Comparison of ENCODE assay signal across 31 cellular contexts in genomic region chr2:65368464-65368863, GRCh38.
DNase-seq lines count a peak whose midpoint lies in the region; ATAC-seq and TF ChIP-seq lines count a peak whose summit lies in the region.
"Had no signal": no experiment of that assay in that cellular context is flagged by ENCODE, and none has a peak within 500 bp of the region (broad histone marks: within the 10 kb centered on the region; RNA-seq: fewer than 3 reads in every experiment).

No MANE protein-coding gene starts in this region.

- ATAC-seq in right cardiac atrium (no peak), PC-3 (no peak)
- ATAC-seq: activated CD8-positive, alpha-beta T cell treated with anti-CD3 and anti-CD28 coated beads for 36 hours; GM23338; heart right ventricle had no signal

- H3K4me3 Mint-ChIP-seq in osteocyte (ENCODE audit: unreplicated experiment), result no peak overlapping the region
- H3K4me3 Mint-ChIP-seq: activated CD8-positive, alpha-beta T cell treated with anti-CD3 and anti-CD28 coated beads for 36 hours; activated naive CD4-positive, alpha-beta T cell treated with anti-CD3 and anti-CD28 coated beads, Interleukin-2, amount 10 ng/mL, durations not matched to agents 7 days and 5 days; brain; GM23338; mesothelial cell of epicardium had no signal

- H3K36me3 ChIP-seq in left ventricle myocardium inferior (no peaks in the 10 kb centered on the region), KMS-11 (ENCODE audit: insufficient read depth) (no peaks in the 10 kb centered on the region), PC-3 (ENCODE audit: low read depth, low read length) (no peaks in the 10 kb centered on the region)
- H3K36me3 ChIP-seq: BE2C, heart right ventricle, neutrophil, prostate gland, tibial nerve had no signal

- intact Hi-C loops in left ventricle myocardium inferior (cut with micrococcal nuclease), result no loop called here
- intact Hi-C loops in right cardiac atrium (cut with DNase I), result no loop called here
- intact Hi-C loops in PC-3 (cut with micrococcal nuclease), result loop anchor here (10.0 kb wide), 1 partner anchor 64 kb away; no protein-coding TSS in a partner anchor

- H3K9me3 ChIP-seq in left ventricle myocardium inferior (replicated peaks) (no peaks in the 10 kb centered on the region), right cardiac atrium (ENCODE audit: control insufficient read depth, low read length) (no peaks in the 10 kb centered on the region), PC-3 (ENCODE audit: low read length) (no peaks in the 10 kb centered on the region)
- H3K9me3 ChIP-seq: BE2C, heart right ventricle, neutrophil, prostate gland, tibial nerve had no signal

- H2AFZ ChIP-seq in KMS-11 (ENCODE audit: low read depth), result no peak overlapping the region
- no peak overlapping the region for H2AFZ ChIP-seq in PC-3 (ENCODE audit: low read length)
- H2AFZ ChIP-seq: GM23338 had no signal

- H3K27me3 ChIP-seq in left ventricle myocardium inferior (ENCODE audit: low read depth) (no peaks in the 10 kb centered on the region), right cardiac atrium (ENCODE audit: control insufficient read depth, insufficient read depth) (no peaks in the 10 kb centered on the region), KMS-11 (ENCODE audit: insufficient read depth, low read depth) (no peaks in the 10 kb centered on the region), PC-3 (ENCODE audit: low read length) (no peaks in the 10 kb centered on the region)
- H3K27me3 ChIP-seq: BE2C, heart right ventricle, neutrophil, tibial nerve had no signal

- no peaks in the 10 kb centered on the region for H4K20me1 ChIP-seq in KMS-11 (ENCODE audit: insufficient read depth)
- H4K20me1 ChIP-seq in PC-3 (ENCODE audit: low read length), result peaks cover 14% of the 10 kb centered on the region

- H3K4me1 ChIP-seq in left ventricle myocardium inferior (peaks cover 84% of the 10 kb centered on the region), right cardiac atrium (ENCODE audit: control insufficient read depth, insufficient read depth, low read length) (peaks cover 13% of the 10 kb centered on the region), KMS-11 (ENCODE audit: low read depth, poor library complexity, severe bottlenecking) (peaks cover 82% of the 10 kb centered on the region), PC-3 (ENCODE audit: insufficient read depth, low read length) (peaks cover 81% of the 10 kb centered on the region)

- peaks cover 93% of the 10 kb centered on the region; the same call in 1 of the 2 replicates for H3K79me2 ChIP-seq in KMS-11 (ENCODE audit: insufficient read depth, low read depth)
- peaks cover 85% of the 10 kb centered on the region for H3K79me2 ChIP-seq in PC-3 (ENCODE audit: low read length)

- no TSS peak for BruUV-seq in PC-3 (replicated peaks; lab: Mats Ljungman, UMichigan)

- H3K4me3 ChIP-seq in left ventricle myocardium inferior (no peak overlapping the region), right cardiac atrium (ENCODE audit: low read length) (no peak overlapping the region), KMS-11 (IDR thresholded peaks at IDR 0.05; ENCODE audit: insufficient read depth, low read depth, low read length) (no peak overlapping the region), PC-3 (ENCODE audit: low read length) (0 out of 2 replicates have a peak overlapping the region, but pooled peaks have one; percentile 2)
- H3K4me3 ChIP-seq: GM23338, heart right ventricle, prostate gland, tibial nerve had no signal

- TF ChIP-seq CTCF in left ventricle myocardium inferior (IDR thresholded peaks at IDR 0.05; ENCODE audit: borderline replicate concordance), result no peak
- no peak for TF ChIP-seq CTCF in KMS-11 (conservative IDR thresholded peaks at IDR 0.05; ENCODE audit: low read depth, low read length)
- no peak for TF ChIP-seq CTCF in PC-3 (conservative IDR thresholded peaks at IDR 0.05; ENCODE audit: low read depth, low read length)
- no peak for TF ChIP-seq CTCF in osteocyte (IDR thresholded peaks at IDR 0.05)

- H3K27ac ChIP-seq in left ventricle myocardium inferior (replicated peaks) (peak overlapping the region; percentile 62), right cardiac atrium (ENCODE audit: low read length) (no peak overlapping the region), KMS-11 (no peak overlapping the region), PC-3 (ENCODE audit: low read length) (peak overlapping the region; percentile 98)
- H3K27ac ChIP-seq: neutrophil, prostate gland had no signal

- H3K36me3 Mint-ChIP-seq in osteocyte (ENCODE audit: unreplicated experiment), result no peaks in the 10 kb centered on the region
- H3K36me3 Mint-ChIP-seq: mesothelial cell of epicardium had no signal

- POLR2A ChIA-PET in PC-3 (lab: Charles Lee; ENCODE audit: unreplicated experiment), result interaction anchor here (0.6 to 1.9 kb wide), 3 partner anchors 15 to 58 kb away, joined by 3 to 9 read pairs (median 6); no protein-coding TSS in a partner anchor

- H3K27ac Mint-ChIP-seq in osteocyte (ENCODE audit: unreplicated experiment), result peak overlapping the region; percentile 95
- H3K27ac Mint-ChIP-seq: activated CD8-positive, alpha-beta T cell treated with anti-CD3 and anti-CD28 coated beads for 36 hours; activated naive CD4-positive, alpha-beta T cell treated with anti-CD3 and anti-CD28 coated beads, Interleukin-2, amount 10 ng/mL, durations not matched to agents 7 days and 5 days; GM23338; mesothelial cell of epicardium had no signal

- H3K27me3 Mint-ChIP-seq in osteocyte (ENCODE audit: unreplicated experiment), result no peaks in the 10 kb centered on the region
- H3K27me3 Mint-ChIP-seq: activated CD8-positive, alpha-beta T cell treated with anti-CD3 and anti-CD28 coated beads for 36 hours; activated naive CD4-positive, alpha-beta T cell treated with anti-CD3 and anti-CD28 coated beads, Interleukin-2, amount 10 ng/mL, durations not matched to agents 7 days and 5 days; brain had no signal

- no peaks in the 10 kb centered on the region for H3K9me3 Mint-ChIP-seq in osteocyte (ENCODE audit: unreplicated experiment)
- H3K9me3 Mint-ChIP-seq: activated CD8-positive, alpha-beta T cell treated with anti-CD3 and anti-CD28 coated beads for 36 hours; activated naive CD4-positive, alpha-beta T cell treated with anti-CD3 and anti-CD28 coated beads, Interleukin-2, amount 10 ng/mL, durations not matched to agents 7 days and 5 days; brain; GM23338; mesothelial cell of epicardium had no signal

- H3K9ac ChIP-seq in KMS-11, result no peak overlapping the region
- H3K9ac ChIP-seq in PC-3 (ENCODE audit: low read length), result peak overlapping the region; percentile 86; the same call in 1 of the 2 replicates

- DNase-seq in left ventricle myocardium inferior, result no peak
- no peak for DNase-seq in right cardiac atrium
- no peak for DNase-seq in PC-3
- DNase-seq in osteocyte (ENCODE audit: extremely low spot score, unreplicated experiment), result no peak
- no peak for DNase-seq in activated CD8-positive, alpha-beta memory T cell treated with anti-CD3 and anti-CD28 coated beads for 24 hours
- DNase-seq in DMS53 (lab: John Stamatoyannopoulos, UW), result no peak
- no peak for DNase-seq in GM19238 (ENCODE audit: insufficient read length, low spot score)
- DNase-seq: activated CD4-positive, alpha-beta T cell treated with anti-CD3 and anti-CD28 coated beads for 1 hour; activated CD8-positive, alpha-beta T cell treated with anti-CD3 and anti-CD28 coated beads for 36 hours; activated naive CD4-positive, alpha-beta T cell treated with anti-CD3 and anti-CD28 coated beads, Interleukin-2, amount 10 ng/mL, durations not matched to agents 7 days and 5 days; BE2C; COR-L47; DMS79 treated with DMSO at 0.1 percent for 48 hours; GF-D8; heart right ventricle; KBM-7; MM.1S; NCI-H1436; NCI-H2081 treated with DMSO at 0.1 percent for 48 hours; NCI-H2227 treated with DMSO at 0.1 percent for 48 hours; NCI-H526; NK-92 treated with Interleukin-12 subunit alpha and Interleukin-12 subunit beta, amount 100 ng/mL, for 24 hours; stimulated activated CD4-positive, alpha-beta T cell treated with anti-CD3 and anti-CD28 coated beads, Interleukin-4, amount 100 ng/mL, for 24 hours; T-helper 2 cell had no signal

- peaks cover 20% of the 10 kb centered on the region for H3F3A ChIP-seq in PC-3 (ENCODE audit: low read length, unreplicated experiment)

- CTCF ChIA-PET in PC-3 (lab: Charles Lee), result interaction anchor here (0.7 kb wide), 1 partner anchor 58 kb away, joined by 3 read pairs; no protein-coding TSS in a partner anchor

- H3K4me1 Mint-ChIP-seq in osteocyte (ENCODE audit: unreplicated experiment), result peaks cover 75% of the 10 kb centered on the region

- H3K9me2 ChIP-seq in PC-3 (replicated peaks; ENCODE audit: low read length), result no peaks in the 10 kb centered on the region

- WGBS in right cardiac atrium, result 97% methylated on average over 1 of the region's 1 CpG

- H3K4me2 ChIP-seq in KMS-11, result peak overlapping the region; percentile 55; the same call in 1 of the 2 replicates
- H3K4me2 ChIP-seq in PC-3 (ENCODE audit: low read length), result peak overlapping the region; percentile 55
- H3K4me2 ChIP-seq: GM23338 had no signal

Comparison
In these comparisons a context has a peak if more than half of its experiments do, and no peak if none do; other contexts are left out.
1. H3K27ac ChIP-seq: peak in left ventricle myocardium inferior (single experiment) and PC-3 (single experiment); none in right cardiac atrium (single experiment) and KMS-11 (single experiment).